ENCODE assay signal across 8 cellular contexts in genomic region chr2:26942543-26943295, GRCh38. TPM values are rescaled to one million over a fixed set of nuclear protein-coding genes. Genes with fewer than 3 reads are reported as not detected.
DNase-seq lines count a peak whose midpoint lies in the region; ATAC-seq and TF ChIP-seq lines count a peak whose summit lies in the region.

No MANE protein-coding gene starts in this region.

- ATAC-seq in HG03520 (IDR thresholded peaks at IDR 0.05; ENCODE audit: unreplicated experiment): no peak
- no peak for ATAC-seq in GM19452 (IDR thresholded peaks at IDR 0.05; ENCODE audit: unreplicated experiment)

- H3K9me3 ChIP-seq in adipocyte (ENCODE audit: control insufficient read depth, low read length) (no peaks in the 10 kb centered on the region), right atrium auricular region (no peaks in the 10 kb centered on the region)

- DNase-seq in DMS114 treated with DMSO at 0.1 percent for 48 hours (lab: John Stamatoyannopoulos, UW; ENCODE audit: unreplicated experiment) (peak; percentile 5), HuH-7 (ENCODE audit: low spot score) (peak; percentile 85), SKM-1 (lab: John Stamatoyannopoulos, UW; ENCODE audit: unreplicated experiment) (peak; percentile 21), adipocyte (ENCODE audit: low read depth) (peak; percentile 76), right atrium auricular region (ENCODE audit: low spot score) (peak; percentile 75), renal cortical epithelial cell (ENCODE audit: low read depth) (peak; percentile 33)

- peaks cover 69% of the 10 kb centered on the region for H3K27me3 ChIP-seq in adipocyte (replicated peaks; ENCODE audit: control insufficient read depth, insufficient read depth, low read length)
- H3K27me3 ChIP-seq in right atrium auricular region: no peaks in the 10 kb centered on the region

- no peak overlapping the region for H3K9ac ChIP-seq in adipocyte (ENCODE audit: low read length)

- no peak overlapping the region for H3K27ac ChIP-seq in right atrium auricular region

- H3K4me1 ChIP-seq in adipocyte (ENCODE audit: control insufficient read depth, insufficient read depth, low read length): peaks cover 7% of the 10 kb centered on the region
- peaks cover 0 to 9% of the 10 kb centered on the region in 2 donors for H3K4me1 ChIP-seq in right atrium auricular region

- H3K4me3 ChIP-seq in adipocyte (ENCODE audit: low read length) (no peak overlapping the region), right atrium auricular region (no peak overlapping the region)

- peak; percentile 80 to 87 for TF ChIP-seq CTCF in right atrium auricular region (IDR thresholded peaks at IDR 0.05)

- no peaks in the 10 kb centered on the region for H3K36me3 ChIP-seq in adipocyte (ENCODE audit: control insufficient read depth, insufficient read depth, low read length, severe bottlenecking)
- H3K36me3 ChIP-seq in right atrium auricular region: no peaks in the 10 kb centered on the region

RNA-seq across cellular contexts. Expression of gene MAPRE3, which starts 27.7 kb away (rescaled TPM):
- total RNA-seq in right atrium auricular region (10 to 100 TPM; 20.6 to 33.4 TPM), renal cortical epithelial cell (1.6 and 6.5 TPM in 2 replicates)

Comparison
In these comparisons a context has a peak if more than half of its experiments do, and no peak if none do; other contexts are left out.
1. DNase-seq: peak in every context shown above with its lines; median percentile 85 in HuH-7; 76 in adipocyte; 75 in right atrium auricular region; 33 in renal cortical epithelial cell; 21 in SKM-1; 5 in DMS114 treated with DMSO at 0.1 percent for 48 hours.